19 cellular contexts compared by ENCODE assay signal in genomic region chrX:6685489-6685888, GRCh38.
DNase-seq lines count a peak whose midpoint lies in the region; ATAC-seq, FAIRE-seq and TF ChIP-seq lines count a peak whose summit lies in the region.
"Had no signal": no experiment of that assay in that cellular context is flagged by ENCODE, and none has a peak within 500 bp of the region (broad histone marks: within the 10 kb centered on the region; RNA-seq: fewer than 3 reads in every experiment).

No MANE protein-coding gene starts in this region.

- H3K4me1 ChIP-seq in kidney (ENCODE audit: control insufficient read depth in 1 of 2, insufficient read depth in 1 of 2, low read depth in 1 of 2, low read length in 2 of 2) = peaks cover 0 to 6% of the 10 kb centered on the region in 2 donors
- H3K4me1 ChIP-seq in mucosa of descending colon (ENCODE audit: low read depth) = no peaks in the 10 kb centered on the region
- H3K4me1 ChIP-seq in small intestine (ENCODE audit: control insufficient read depth in 2 of 2, insufficient read depth in 1 of 2, low read depth in 1 of 2, low read length in 1 of 2) = no peaks in the 10 kb centered on the region
- no peaks in the 10 kb centered on the region for H3K4me1 ChIP-seq in CD8-positive, alpha-beta memory T cell (ENCODE audit: insufficient read depth, low read length)
- H3K4me1 ChIP-seq: BLaER1 treated with 17β-estradiol and CSF1 and Interleukin-3, amounts not matched to agents 10 nM and 100 nM had no signal

- H3K9ac ChIP-seq in kidney (ENCODE audit: low read length in 2 of 2) = no peak overlapping the region
- H3K9ac ChIP-seq: BLaER1 treated with 17β-estradiol and CSF1 and Interleukin-3, amounts not matched to agents 10 nM and 100 nM had no signal

- CTCF ChIA-PET in CD8-positive, alpha-beta memory T cell (lab: Charles Lee) = no interaction called here

- H3K27me3 ChIP-seq in small intestine (ENCODE audit: control insufficient read depth in 2 of 2, insufficient read depth in 2 of 2, low read length in 2 of 2) = no peaks in the 10 kb centered on the region
- no peaks in the 10 kb centered on the region for H3K27me3 ChIP-seq in CD8-positive, alpha-beta memory T cell (ENCODE audit: insufficient read depth, low read length, poor library complexity, severe bottlenecking)
- H3K27me3 ChIP-seq: BLaER1 treated with 17β-estradiol and CSF1 and Interleukin-3, amounts not matched to agents 10 nM and 100 nM had no signal

- TF ChIP-seq CTCF in kidney (IDR thresholded peaks at IDR 0.05; ENCODE audit: borderline replicate concordance, extremely low read depth, insufficient read depth) = no peak
- no peak for TF ChIP-seq CTCF in mucosa of descending colon (IDR thresholded peaks at IDR 0.05)

- peaks cover 0 to 9% (median 0%) of the 10 kb centered on the region in 3 donors for H3K36me3 Mint-ChIP-seq in CD8-positive, alpha-beta memory T cell
- H3K36me3 Mint-ChIP-seq: CD8-positive, alpha-beta T cell had no signal

- H3K9me3 ChIP-seq in kidney (ENCODE audit: control insufficient read depth in 1 of 2, low read length in 2 of 2) = no peaks in the 10 kb centered on the region
- no peaks in the 10 kb centered on the region for H3K9me3 ChIP-seq in mucosa of descending colon
- H3K9me3 ChIP-seq in small intestine (ENCODE audit: control insufficient read depth, low read depth) = no peaks in the 10 kb centered on the region
- no peaks in the 10 kb centered on the region for H3K9me3 ChIP-seq in CD8-positive, alpha-beta memory T cell (ENCODE audit: low read length)

- intact Hi-C loops in kidney (cut with DNase I) = no loop called here
- intact Hi-C loops in mucosa of descending colon (cut with DNase I, micrococcal nuclease) = no loop called here

- WGBS in small intestine, 3 donors = 10 to 41% (median 23%) methylated on average over 7 of the region's 7 CpGs

- ATAC-seq in mucosa of descending colon = peak; percentile 94
- ATAC-seq: CD8-positive, alpha-beta T cell; GM23338; HCT116 had no signal

- H3K4me3 Mint-ChIP-seq in CD8-positive, alpha-beta memory T cell = no peak overlapping the region
- H3K4me3 Mint-ChIP-seq: B cell; CD8-positive, alpha-beta T cell; GM23338; HFFc6 had no signal

- no peaks in the 10 kb centered on the region for H3K36me3 ChIP-seq in kidney (ENCODE audit: control insufficient read depth in 1 of 2, insufficient read depth in 2 of 2, low read length in 2 of 2)
- no peaks in the 10 kb centered on the region for H3K36me3 ChIP-seq in mucosa of descending colon (ENCODE audit: low read depth)
- no peaks in the 10 kb centered on the region for H3K36me3 ChIP-seq in small intestine (ENCODE audit: control insufficient read depth in 2 of 2, insufficient read depth in 2 of 2, low read length in 2 of 2)
- H3K36me3 ChIP-seq in CD8-positive, alpha-beta memory T cell (ENCODE audit: insufficient read depth, low read length) = no peaks in the 10 kb centered on the region
- H3K36me3 ChIP-seq: BLaER1 treated with 17β-estradiol and CSF1 and Interleukin-3, amounts not matched to agents 10 nM and 100 nM had no signal

- H3K27ac ChIP-seq in kidney (ENCODE audit: low read depth in 2 of 2, low read length in 2 of 2) = no peak overlapping the region
- no peak overlapping the region for H3K27ac ChIP-seq in small intestine (ENCODE audit: low read depth in 1 of 2, low read length in 1 of 2)
- H3K27ac ChIP-seq in CD8-positive, alpha-beta memory T cell (ENCODE audit: low read depth, low read length) = no peak overlapping the region
- H3K27ac ChIP-seq: BLaER1 treated with 17β-estradiol and CSF1 and Interleukin-3, amounts not matched to agents 10 nM and 100 nM had no signal

- no peak overlapping the region for H3K27ac Mint-ChIP-seq in CD8-positive, alpha-beta memory T cell
- H3K27ac Mint-ChIP-seq: B cell; CD8-positive, alpha-beta T cell; GM23338; HFFc6 had no signal

- peaks cover 0 to 15% (median 10%) of the 10 kb centered on the region in 5 donors for H3K9me3 Mint-ChIP-seq in CD8-positive, alpha-beta memory T cell
- H3K9me3 Mint-ChIP-seq: CD8-positive, alpha-beta T cell had no signal

- no peak for DNase-seq in kidney
- DNase-seq in mucosa of descending colon = peak in 2 of 3 donors; percentile 11 to 17
- peak; percentile 44 for DNase-seq in small intestine
- DNase-seq in DMS53 treated with DMSO at 0.1 percent for 48 hours (lab: John Stamatoyannopoulos, UW; ENCODE audit: unreplicated experiment) = no peak
- no peak for DNase-seq in DMS 273 treated with DMSO at 0.1 percent for 48 hours (lab: John Stamatoyannopoulos, UW)
- DNase-seq in CD8-positive, alpha-beta memory T cell = no peak
- DNase-seq: CD8-positive, alpha-beta T cell; COR-L47; DMS79; GDM1; H7; HFFc6 had no signal

- POLR2A ChIA-PET in CD8-positive, alpha-beta memory T cell (lab: Charles Lee) = no interaction called here

- H3K4me3 ChIP-seq in kidney (ENCODE audit: low read length in 2 of 2) (no peak overlapping the region), mucosa of descending colon (no peak overlapping the region), small intestine (ENCODE audit: low read depth in 1 of 2, low read length in 2 of 2) (no peak overlapping the region)
- H3K4me3 ChIP-seq in CD8-positive, alpha-beta memory T cell (ENCODE audit: low read length) = no peak overlapping the region
- H3K4me3 ChIP-seq: BLaER1 treated with 17β-estradiol and CSF1 and Interleukin-3, amounts not matched to agents 10 nM and 100 nM; GM23338 had no signal

- FAIRE-seq in colon (lab: Jason Lieb, UNC) (peak; percentile 49), kidney (lab: Jason Lieb, UNC) (peak; percentile 95), small intestine (lab: Jason Lieb, UNC) (no peak)
- FAIRE-seq: GM12892, HTR-8/SVneo had no signal

- no peaks in the 10 kb centered on the region for H3K27me3 Mint-ChIP-seq in CD8-positive, alpha-beta memory T cell
- H3K27me3 Mint-ChIP-seq: B cell had no signal

- no peaks in the 10 kb centered on the region for H3K4me1 Mint-ChIP-seq in CD8-positive, alpha-beta memory T cell

Comparison
In these comparisons a context has a peak if more than half of its experiments do, and no peak if none do; other contexts are left out.
1. DNase-seq: peak in mucosa of descending colon (2 of 3) and small intestine (single experiment); none in kidney (single experiment), DMS53 treated with DMSO at 0.1 percent for 48 hours (single experiment), DMS 273 treated with DMSO at 0.1 percent for 48 hours (single experiment) and CD8-positive, alpha-beta memory T cell (0 of 5).